ENCODE assay signal across 8 cellular contexts in the genomic region with DNA sequence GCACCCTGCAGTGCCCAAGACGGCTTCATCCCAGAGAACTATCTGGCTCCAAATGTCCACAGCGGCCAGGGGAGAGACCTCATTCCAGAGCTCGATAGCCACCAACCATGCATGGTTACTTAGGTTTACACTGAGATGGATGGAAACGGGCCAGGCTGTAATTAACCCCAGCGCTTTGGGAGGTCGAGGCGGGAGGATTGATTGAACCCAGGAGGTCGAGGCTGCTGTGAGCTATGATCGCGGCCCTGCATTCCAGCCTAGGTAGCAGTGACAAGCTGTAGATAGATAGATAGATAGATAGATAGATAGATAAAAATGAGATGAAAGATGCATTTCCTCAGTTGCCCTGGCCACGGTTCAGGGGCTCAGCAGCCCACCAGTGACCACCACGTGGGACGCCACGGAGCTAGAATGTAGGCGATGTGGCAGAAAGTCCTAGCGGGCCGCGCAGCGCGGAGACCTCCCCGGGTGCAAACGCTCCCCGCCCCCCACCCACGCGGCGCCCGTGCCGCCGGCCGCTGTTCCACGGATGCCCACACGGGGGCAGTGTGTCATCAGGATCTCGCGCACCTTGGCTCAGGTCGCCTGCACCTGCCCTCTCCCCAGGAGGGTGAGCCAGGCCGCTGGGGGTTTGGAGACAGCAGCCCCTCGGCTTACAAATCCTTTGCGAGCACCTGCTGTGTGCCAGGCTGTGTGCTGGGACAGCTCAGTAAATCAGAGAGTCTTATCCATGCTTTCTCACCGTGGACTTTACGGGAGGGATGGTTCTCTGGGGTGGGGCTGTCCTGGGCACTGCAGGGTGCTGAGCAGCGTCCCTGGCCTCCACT. TPM values are rescaled to one million over a fixed set of nuclear protein-coding genes. Genes with fewer than 3 reads are reported as not detected.
DNase-seq lines count a peak whose midpoint lies in the region; ATAC-seq and TF ChIP-seq lines count a peak whose summit lies in the region.

No MANE protein-coding gene starts in this region.

- 2 to 13% methylated on average over 6 to 7 of the region's 41 CpGs for WGBS in gastroesophageal sphincter (ENCODE audit: low coverage in 1 of 2), 2 donors
- WGBS in prostate gland: 12% methylated on average over 41 of the region's 41 CpGs

- H3K36me3 ChIP-seq in gastroesophageal sphincter (no peaks in the 10 kb centered on the region), prostate gland (no peaks in the 10 kb centered on the region)

- H3K27me3 Mint-ChIP-seq in activated T-cell treated with anti-CD3 and anti-CD28 coated beads, Interleukin-2, amount 50 U/mL, for 72 hours (ENCODE audit: low read depth): no peaks in the 10 kb centered on the region

- no peaks in the 10 kb centered on the region for H3K9me3 ChIP-seq in gastroesophageal sphincter
- H3K9me3 ChIP-seq in prostate gland: no peaks in the 10 kb centered on the region

- peak; percentile 83 to 89 for ATAC-seq in activated T-cell treated with anti-CD3 and anti-CD28 coated beads, Interleukin-2, amount 50 U/mL, for 72 hours (replicated peaks in 1 of 2)
- ATAC-seq in gastroesophageal sphincter (peak; percentile 60), GM21447 (IDR thresholded peaks at IDR 0.05; ENCODE audit: unreplicated experiment) (no peak), HG02678 (IDR thresholded peaks at IDR 0.05; ENCODE audit: unreplicated experiment) (no peak)

- peak in 3 of 4 experiments; percentile 89 to 95 (median 95) for TF ChIP-seq CTCF in gastroesophageal sphincter (IDR thresholded peaks at IDR 0.05)
- TF ChIP-seq CTCF in prostate gland (IDR thresholded peaks at IDR 0.05): peak; percentile 80 to 96 (median 90)

- no peaks in the 10 kb centered on the region for H3K9me3 Mint-ChIP-seq in activated T-cell treated with anti-CD3 and anti-CD28 coated beads, Interleukin-2, amount 50 U/mL, for 72 hours

- DNase-seq in NK-92 treated with Interleukin-12 subunit alpha and Interleukin-12 subunit beta, amount 100 ng/mL, for 24 hours (lab: John Stamatoyannopoulos, UW): peak; percentile 28
- DNase-seq in NK-92 (lab: John Stamatoyannopoulos, UW; ENCODE audit: unreplicated experiment) (no peak), NCI-H774 (lab: John Stamatoyannopoulos, UW) (peak; percentile 60), prostate gland (ENCODE audit: low spot score) (no peak)
- peak; percentile 77 to 85 for DNase-seq in activated T-cell treated with anti-CD3 and anti-CD28 coated beads, Interleukin-2, amount 50 U/mL, for 72 hours

- no peaks in the 10 kb centered on the region for H3K36me3 Mint-ChIP-seq in activated T-cell treated with anti-CD3 and anti-CD28 coated beads, Interleukin-2, amount 50 U/mL, for 72 hours (ENCODE audit: insufficient read depth in 2 of 2)

- H3K4me1 ChIP-seq in gastroesophageal sphincter (peaks cover 0 to 25% (median 8%) of the 10 kb centered on the region in 3 donors), prostate gland (replicated peaks) (no peaks in the 10 kb centered on the region)

- H3K4me3 ChIP-seq in gastroesophageal sphincter: no peak overlapping the region
- no peak overlapping the region for H3K4me3 ChIP-seq in prostate gland

- peaks cover 6% of the 10 kb centered on the region for H3K4me1 Mint-ChIP-seq in activated T-cell treated with anti-CD3 and anti-CD28 coated beads, Interleukin-2, amount 50 U/mL, for 72 hours (ENCODE audit: low read depth)

- no peak for TF ChIP-seq EP300 in gastroesophageal sphincter (IDR thresholded peaks at IDR 0.05)

- H3K27me3 ChIP-seq in gastroesophageal sphincter (no peaks in the 10 kb centered on the region), prostate gland (replicated peaks; ENCODE audit: insufficient read depth) (no peaks in the 10 kb centered on the region)

- H3K4me3 Mint-ChIP-seq in activated T-cell treated with anti-CD3 and anti-CD28 coated beads, Interleukin-2, amount 50 U/mL, for 72 hours: peak overlapping the region in 1 of 2 donors; percentile 68

- peak overlapping the region in 1 of 4 donors; percentile 30 for H3K27ac ChIP-seq in gastroesophageal sphincter
- H3K27ac ChIP-seq in prostate gland: no peak overlapping the region

- intact Hi-C loops in prostate gland (cut with DNase I): loop anchor here (2.0 to 5.0 kb wide), 2 partner anchors 29 to 86 kb away; no protein-coding TSS in a partner anchor

- no peak for TF ChIP-seq POLR2A in gastroesophageal sphincter (IDR thresholded peaks at IDR 0.05)
- TF ChIP-seq POLR2A in prostate gland (IDR thresholded peaks at IDR 0.05): no peak

- no peak overlapping the region for H3K27ac Mint-ChIP-seq in activated T-cell treated with anti-CD3 and anti-CD28 coated beads, Interleukin-2, amount 50 U/mL, for 72 hours

RNA-seq across cellular contexts. Expression of a gene that starts 13.5 kb away (rescaled TPM):
- 100 to 1,000 TPM; 286 to 349 TPM for total RNA-seq in activated T-cell treated with anti-CD3 and anti-CD28 coated beads, Interleukin-2, amount 50 U/mL, for 72 hours
- 100 to 1,000 TPM; 502 to 905 (median 558) TPM for total RNA-seq in gastroesophageal sphincter
- total RNA-seq in prostate gland: 100 to 1,000 TPM; 546 to 767 TPM

RNA-seq across cellular contexts. Expression of a gene that starts 18.3 kb away (rescaled TPM):
- total RNA-seq in activated T-cell treated with anti-CD3 and anti-CD28 coated beads, Interleukin-2, amount 50 U/mL, for 72 hours: 1 to 10 TPM; 7.7 to 8.4 TPM
- total RNA-seq in gastroesophageal sphincter (100 to 1,000 TPM in 1 of 4 donors, 10 to 100 TPM in 3; 68.4 to 154 (median 83.4) TPM), prostate gland (100 to 1,000 TPM in 1 of 2 donors, 10 to 100 TPM in 1; 61.3 to 117 TPM)

RNA-seq across cellular contexts. Expression of a gene that starts 46.7 kb away (rescaled TPM):
- 10 to 100 TPM; 12.4 to 16.5 TPM for total RNA-seq in activated T-cell treated with anti-CD3 and anti-CD28 coated beads, Interleukin-2, amount 50 U/mL, for 72 hours
- total RNA-seq in gastroesophageal sphincter: 10 to 100 TPM; 27.1 to 46.1 (median 34.4) TPM
- total RNA-seq in prostate gland: 10 to 100 TPM; 61.9 to 82.1 TPM

Comparison
In these comparisons a context has a peak if more than half of its experiments do, and no peak if none do; other contexts are left out.
1. DNase-seq: peak in NK-92 treated with Interleukin-12 subunit alpha and Interleukin-12 subunit beta, amount 100 ng/mL, for 24 hours (single experiment), NCI-H774 (single experiment) and activated T-cell treated with anti-CD3 and anti-CD28 coated beads, Interleukin-2, amount 50 U/mL, for 72 hours (2 of 2); none in NK-92 (single experiment) and prostate gland (single experiment).
2. ATAC-seq: peak in activated T-cell treated with anti-CD3 and anti-CD28 coated beads, Interleukin-2, amount 50 U/mL, for 72 hours (2 of 2) and gastroesophageal sphincter (single experiment); none in GM21447 (single experiment) and HG02678 (single experiment).
3. RNA of a gene that starts 18.3 kb away (total RNA-seq): 61.3 to 117 TPM in prostate gland and 68.4 to 154 TPM in gastroesophageal sphincter; 7.7 to 8.4 TPM in activated T-cell treated with anti-CD3 and anti-CD28 coated beads, Interleukin-2, amount 50 U/mL, for 72 hours; every median in the first group is over 4 times any median in the second.